Comparison of ENCODE assay signal across 10 cellular contexts in the genomic region with DNA sequence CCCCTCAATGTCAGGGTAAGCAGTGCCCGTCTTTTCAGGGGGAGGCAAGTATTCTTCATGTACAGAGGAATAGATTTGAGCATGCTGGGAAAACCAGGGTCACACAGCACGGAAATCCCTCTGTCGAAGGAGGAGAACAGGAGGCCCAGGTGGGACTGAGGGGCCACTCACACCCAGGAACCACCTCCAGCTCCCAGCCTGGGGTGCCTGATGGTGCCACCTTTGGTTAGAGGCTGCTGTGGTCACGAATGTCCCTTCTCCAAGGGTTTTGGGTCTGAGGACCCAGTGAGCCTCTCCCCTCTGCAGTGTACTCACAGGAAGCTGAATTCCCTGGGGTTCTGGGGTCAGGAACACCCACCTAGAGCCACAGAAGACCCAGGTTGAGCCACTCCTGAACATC.
"Had no signal": no experiment of that assay in that cellular context is flagged by ENCODE, and none has a peak within 500 bp of the region (broad histone marks: within the 10 kb centered on the region; RNA-seq: fewer than 3 reads in every experiment).

No MANE protein-coding gene starts in this region.

- ATAC-seq: HCT116, K562 had no signal

- H3K9me3 ChIP-seq: HAP-1 had no signal

- H3K4me3 ChIP-seq: GM23248, HAP-1, K562 had no signal

- H3K4me3 Mint-ChIP-seq: HFFc6 had no signal

- DNase-seq: GOT3, H7, HFFc6, IMR-90, KG1 had no signal

- H3K27ac ChIP-seq: GM23248 had no signal

- FAIRE-seq: HTR-8/SVneo, K562 had no signal

- H3K36me3 ChIP-seq: HAP-1 had no signal

- H3K4me1 ChIP-seq: HAP-1 had no signal

- H3K27ac Mint-ChIP-seq: HFFc6 had no signal
